ENCODE assay signal across 7 cellular contexts in the genomic region with DNA sequence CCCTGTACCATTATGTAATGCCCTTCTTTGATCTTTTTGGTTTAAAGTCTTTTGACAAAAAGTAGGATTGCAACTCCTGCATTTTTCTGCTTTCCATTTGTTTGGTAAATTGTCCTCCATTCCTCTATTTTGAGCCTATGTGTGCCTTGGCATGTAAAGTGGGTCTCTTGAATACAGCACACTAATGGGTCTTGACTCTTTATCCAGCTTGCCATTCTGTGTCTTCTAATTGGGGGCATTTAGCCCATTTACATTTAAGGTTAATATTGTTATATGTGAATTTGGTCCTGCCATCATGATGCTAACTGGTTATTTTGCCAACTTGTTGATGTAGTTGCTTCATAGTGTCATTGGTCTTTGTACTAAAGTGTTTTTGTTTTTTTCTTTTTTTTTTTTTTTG.
"Had no signal": no experiment of that assay in that cellular context is flagged by ENCODE, and none has a peak within 500 bp of the region (broad histone marks: within the 10 kb centered on the region; RNA-seq: fewer than 3 reads in every experiment).

No MANE protein-coding gene starts in this region.

- H3K4me3 ChIP-seq: GM23338 had no signal

- H3K27ac Mint-ChIP-seq: GM23338, HFFc6 had no signal

- DNase-seq: H9, HCEC 1CT, HFFc6, KBM-7 had no signal

- ATAC-seq: GM23338, HepG2 had no signal

- H3K4me3 Mint-ChIP-seq: GM23338, H9, HFFc6 had no signal

- H3K27me3 Mint-ChIP-seq: IgD-negative memory B cell had no signal
